Comparison of ENCODE assay signal across 17 cellular contexts in genomic region chr20:15297059-15297875, GRCh38.
DNase-seq lines count a peak whose midpoint lies in the region; ATAC-seq and TF ChIP-seq lines count a peak whose summit lies in the region.
"Had no signal": no experiment of that assay in that cellular context is flagged by ENCODE, and none has a peak within 500 bp of the region (broad histone marks: within the 10 kb centered on the region; RNA-seq: fewer than 3 reads in every experiment).

No MANE protein-coding gene starts in this region.

- no peaks in the 10 kb centered on the region for H3K27me3 Mint-ChIP-seq in activated T-cell treated with anti-CD3 and anti-CD28 coated beads, Interleukin-2, amount 50 U/mL, for 4 hours (ENCODE audit: low read depth)
- H3K27me3 Mint-ChIP-seq: CD4-positive, alpha-beta memory T cell; stimulated activated naive B cell treated with anti-CD40 and anti-IgM and Interleukin-4, amounts not matched to agents 10 μg/mL and 1 μg/mL and 100 μg/mL, for 72 hours had no signal

- no peaks in the 10 kb centered on the region for H3K9me3 ChIP-seq in upper lobe of left lung

- ATAC-seq in upper lobe of left lung (ENCODE audit: low FRiP score in 2 of 2) (peak; percentile 34 to 37), GM21381 (IDR thresholded peaks at IDR 0.05; ENCODE audit: unreplicated experiment) (no peak)
- no peak for ATAC-seq in activated T-cell treated with anti-CD3 and anti-CD28 coated beads, Interleukin-2, amount 50 U/mL, for 4 hours
- ATAC-seq: stimulated activated naive B cell treated with anti-CD40 and anti-IgM and Interleukin-4, amounts not matched to agents 10 μg/mL and 1 μg/mL and 100 μg/mL, for 72 hours had no signal

- WGBS in upper lobe of left lung, 2 donors = 65 to 76% methylated on average over 5 of the region's 5 CpGs

- H3K36me3 Mint-ChIP-seq in activated T-cell treated with anti-CD3 and anti-CD28 coated beads, Interleukin-2, amount 50 U/mL, for 4 hours (ENCODE audit: insufficient read depth) = no peaks in the 10 kb centered on the region
- H3K36me3 Mint-ChIP-seq: CD4-positive, alpha-beta memory T cell had no signal

- no peak for TF ChIP-seq POLR2A in upper lobe of left lung (IDR thresholded peaks at IDR 0.05)

- H3K9me3 Mint-ChIP-seq in activated T-cell treated with anti-CD3 and anti-CD28 coated beads, Interleukin-2, amount 50 U/mL, for 4 hours = peaks cover 14% of the 10 kb centered on the region

- peaks cover 0 to 7% (median 2%) of the 10 kb centered on the region in 4 donors for H3K4me1 ChIP-seq in upper lobe of left lung

- H3K27me3 ChIP-seq in upper lobe of left lung = no peaks in the 10 kb centered on the region

- H3K4me3 Mint-ChIP-seq in activated T-cell treated with anti-CD3 and anti-CD28 coated beads, Interleukin-2, amount 50 U/mL, for 4 hours = no peak overlapping the region
- H3K4me3 Mint-ChIP-seq: CD4-positive, alpha-beta memory T cell; stimulated activated naive B cell treated with anti-CD40 and anti-IgM and Interleukin-4, amounts not matched to agents 10 μg/mL and 1 μg/mL and 100 μg/mL, for 72 hours had no signal

- DNase-seq in NCI-H1417 (lab: John Stamatoyannopoulos, UW) (peak; percentile 60 to 86 (median 64)), NCI-H1417 treated with DMSO at 0.1 percent for 48 hours (lab: John Stamatoyannopoulos, UW) (no peak), NCI-H345 (lab: John Stamatoyannopoulos, UW) (peak; percentile 95), epithelial cell of prostate (ENCODE audit: low read depth, low spot score) (peak; percentile 39), upper lobe of left lung (peak in 1 of 2 donors; percentile 70)
- no peak for DNase-seq in activated T-cell treated with anti-CD3 and anti-CD28 coated beads, Interleukin-2, amount 50 U/mL, for 4 hours
- DNase-seq in activated T-cell treated with anti-CD3 and anti-CD28 coated beads, Interleukin-2, amount 50 U/mL, for 48 hours = no peak
- DNase-seq: 8988T; activated CD4-positive, alpha-beta T cell treated with anti-CD3 and anti-CD28 coated beads, Interleukin-2, amount 50 U/mL, for 4 hours; CD4-positive, alpha-beta memory T cell; GOT3; KG1; mesendoderm; NCI-H526 treated with DMSO at 0.1 percent for 48 hours; stimulated activated naive B cell treated with anti-CD40 and anti-IgM and Interleukin-4, amounts not matched to agents 10 μg/mL and 1 μg/mL and 100 μg/mL, for 72 hours had no signal

- H3K36me3 ChIP-seq in upper lobe of left lung = no peaks in the 10 kb centered on the region

- TF ChIP-seq EP300 in upper lobe of left lung (IDR thresholded peaks at IDR 0.05) = peak in 1 of 4 donors; percentile 30

- H3K4me1 Mint-ChIP-seq in activated T-cell treated with anti-CD3 and anti-CD28 coated beads, Interleukin-2, amount 50 U/mL, for 4 hours (ENCODE audit: low read depth) = no peaks in the 10 kb centered on the region
- H3K4me1 Mint-ChIP-seq: CD4-positive, alpha-beta memory T cell had no signal

- no peak overlapping the region for H3K27ac ChIP-seq in epithelial cell of prostate
- peak overlapping the region in 1 of 4 donors; percentile 27 for H3K27ac ChIP-seq in upper lobe of left lung
- H3K27ac ChIP-seq: coronary artery had no signal

- no peak overlapping the region for H3K4me3 ChIP-seq in upper lobe of left lung
- H3K4me3 ChIP-seq: coronary artery had no signal

- TF ChIP-seq CTCF in upper lobe of left lung (IDR thresholded peaks at IDR 0.05) = no peak

Comparison
In these comparisons a context has a peak if more than half of its experiments do, and no peak if none do; other contexts are left out.
1. DNase-seq: peak in NCI-H1417 (3 of 3), NCI-H345 (single experiment) and epithelial cell of prostate (single experiment); none in NCI-H1417 treated with DMSO at 0.1 percent for 48 hours (single experiment), activated T-cell treated with anti-CD3 and anti-CD28 coated beads, Interleukin-2, amount 50 U/mL, for 4 hours (single experiment) and activated T-cell treated with anti-CD3 and anti-CD28 coated beads, Interleukin-2, amount 50 U/mL, for 48 hours (0 of 2).
2. ATAC-seq: peak in upper lobe of left lung (2 of 2); none in activated T-cell treated with anti-CD3 and anti-CD28 coated beads, Interleukin-2, amount 50 U/mL, for 4 hours (0 of 2) and GM21381 (single experiment).